ENCODE assay signal across 13 cellular contexts in the genomic region with DNA sequence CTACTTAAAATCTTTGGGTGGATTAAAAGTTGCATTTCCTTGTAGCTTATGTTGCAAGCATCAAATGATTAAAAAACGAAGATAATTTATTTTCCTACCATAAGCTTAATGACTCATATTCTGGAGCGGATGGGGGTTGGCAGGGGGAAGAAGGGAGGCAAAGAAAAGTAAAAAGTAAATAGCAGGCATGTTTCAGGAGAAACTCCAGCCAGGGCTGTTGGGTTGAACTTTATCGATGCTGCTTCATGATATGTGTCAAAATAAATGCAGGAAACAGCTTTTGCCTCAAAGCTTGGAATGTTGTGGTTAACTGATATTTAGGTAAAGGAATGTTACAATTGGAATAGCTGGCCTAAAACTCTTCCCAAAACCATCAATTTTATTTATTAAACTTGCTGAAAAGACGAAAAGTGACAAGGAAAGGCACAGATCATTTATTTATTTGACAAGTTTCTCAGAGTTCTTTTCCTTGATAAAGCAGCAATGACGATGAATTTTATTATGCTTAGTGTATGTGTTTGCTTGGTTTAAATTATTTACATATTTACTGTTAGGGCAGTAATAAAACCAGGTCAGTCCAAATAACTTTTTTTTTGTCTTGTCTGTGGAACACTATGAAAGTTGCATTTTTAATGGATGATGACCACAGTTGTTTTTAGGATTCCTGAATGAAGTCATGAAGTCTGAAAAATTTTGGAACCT.
DNase-seq lines count a peak whose midpoint lies in the region; ATAC-seq, FAIRE-seq and TF ChIP-seq lines count a peak whose summit lies in the region.
"Had no signal": no experiment of that assay in that cellular context is flagged by ENCODE, and none has a peak within 500 bp of the region (broad histone marks: within the 10 kb centered on the region; RNA-seq: fewer than 3 reads in every experiment).

No MANE protein-coding gene starts in this region.

- FAIRE-seq in islet of Langerhans (lab: Jason Lieb, UNC) = peak; percentile 75

- H3K4me1 ChIP-seq in vagina = peaks cover 22% of the 10 kb centered on the region

- TF ChIP-seq POLR2A in vagina (IDR thresholded peaks at IDR 0.05) = no peak

- intact Hi-C loops in vagina (cut with DNase I) = no loop called here

- no peaks in the 10 kb centered on the region for H3K27me3 ChIP-seq in vagina

- TF ChIP-seq CTCF in vagina (IDR thresholded peaks at IDR 0.05) = no peak

- peak overlapping the region; percentile 62 for H3K27ac ChIP-seq in vagina

- no peak overlapping the region for H3K4me3 ChIP-seq in vagina

- ATAC-seq in HG03439 (IDR thresholded peaks at IDR 0.05; ENCODE audit: unreplicated experiment) (no peak), HG03432 (IDR thresholded peaks at IDR 0.05; ENCODE audit: unreplicated experiment) (no peak)

- H3K9me3 ChIP-seq in vagina = no peaks in the 10 kb centered on the region

- DNase-seq in HS-5 (ENCODE audit: low read depth) = peak; percentile 87
- DNase-seq in astrocyte of the hippocampus (ENCODE audit: low read depth, low spot score) = peak; percentile 88
- DNase-seq in vagina (ENCODE audit: extremely low spot score in 2 of 2) = no peak
- DNase-seq in NCI-H1105 treated with DMSO at 0.1 percent for 48 hours (lab: John Stamatoyannopoulos, UW) = no peak
- DNase-seq: activated T-cell treated with anti-CD3 and anti-CD28 coated beads for 4 hours, cortex of kidney, immature natural killer cell, KG1, NCI-H526 treated with DMSO at 0.1 percent for 48 hours, nucleus accumbens had no signal

- no peaks in the 10 kb centered on the region for H3K36me3 ChIP-seq in vagina

Comparison
In these comparisons a context has a peak if more than half of its experiments do, and no peak if none do; other contexts are left out.
1. DNase-seq: peak in HS-5 (single experiment) and astrocyte of the hippocampus (single experiment); none in vagina (0 of 2) and NCI-H1105 treated with DMSO at 0.1 percent for 48 hours (single experiment).